In genomic region chr7:102119925-102120324, GRCh38 we compare ENCODE assay signal across 34 cellular contexts.
DNase-seq lines count a peak whose midpoint lies in the region; ATAC-seq, FAIRE-seq and TF ChIP-seq lines count a peak whose summit lies in the region.
"Had no signal": no experiment of that assay in that cellular context is flagged by ENCODE, and none has a peak within 500 bp of the region (broad histone marks: within the 10 kb centered on the region; RNA-seq: fewer than 3 reads in every experiment).

No MANE protein-coding gene starts in this region.

- TF ChIP-seq POLR2A in spleen (IDR thresholded peaks at IDR 0.05), result no peak

- H2AK5ac ChIP-seq in mesenchymal stem cell (ENCODE audit: low read length, severe bottlenecking), result no peak overlapping the region

- no peak overlapping the region for H2BK120ac ChIP-seq in mesenchymal stem cell (ENCODE audit: low read depth, low read length)

- intact Hi-C loops in spleen (cut with DNase I; ENCODE audit: low total_unique reads), result no loop called here

- H3K27me3 Mint-ChIP-seq in GM23338 (ENCODE audit: insufficient read depth, low read depth, poor library complexity), result peaks cover 3% of the 10 kb centered on the region
- H3K27me3 Mint-ChIP-seq in brain, result no peaks in the 10 kb centered on the region
- H3K27me3 Mint-ChIP-seq: activated CD4-positive, alpha-beta T cell treated with anti-CD3 and anti-CD28 coated beads, Interleukin-2, amount 10 ng/mL, durations not matched to agents 7 days and 5 days; activated naive CD8-positive, alpha-beta T cell treated with anti-CD3 and anti-CD28 coated beads, Interleukin-2, amount 10 ng/mL, durations not matched to agents 7 days and 5 days; activated T-cell treated with anti-CD3 and anti-CD28 coated beads, Interleukin-2, amount 50 U/mL, for 24 hours; central memory CD8-positive, alpha-beta T cell; stimulated activated naive CD8-positive, alpha-beta T cell treated with anti-CD3 and anti-CD28 coated beads, Interleukin-15, Interleukin-2, amounts not matched to agents 100 ng/mL and 50 ng/mL, for 24 hours had no signal

- H3K4me1 ChIP-seq in GM23338 (ENCODE audit: insufficient read depth) (peaks cover 13% of the 10 kb centered on the region), mesenchymal stem cell (ENCODE audit: control insufficient read depth, insufficient read depth, low read depth, low read length) (peaks cover 19% of the 10 kb centered on the region), spleen (peaks cover 10 to 29% (median 17%) of the 10 kb centered on the region in 6 donors)
- H3K4me1 ChIP-seq: foreskin keratinocyte had no signal

- H3K23ac ChIP-seq in mesenchymal stem cell (ENCODE audit: low read length in 2 of 2), result no peak overlapping the region

- H2BK12ac ChIP-seq in mesenchymal stem cell (ENCODE audit: low read length in 2 of 2), result no peak overlapping the region

- no peak overlapping the region for H2BK5ac ChIP-seq in mesenchymal stem cell (ENCODE audit: low read depth, low read length, poor library complexity, severe bottlenecking)

- H3K79me2 ChIP-seq in GM23338 (replicated peaks; ENCODE audit: insufficient read depth), result peaks cover 5% of the 10 kb centered on the region; the same call in 1 of the 2 replicates

- H2AFZ ChIP-seq in GM23338, result no peak overlapping the region
- H2AFZ ChIP-seq in mesenchymal stem cell (ENCODE audit: low read depth, low read length), result no peak overlapping the region

- H3K18ac ChIP-seq in mesenchymal stem cell (ENCODE audit: low read depth in 1 of 2, low read length in 2 of 2), result no peak overlapping the region

- no peak overlapping the region for H3K14ac ChIP-seq in mesenchymal stem cell (ENCODE audit: low read length in 2 of 2)

- H3K9me3 Mint-ChIP-seq in GM23338 (no peaks in the 10 kb centered on the region; the same call in 2 of the 3 replicates), brain (peaks cover 0 to 6% (median 0%) of the 10 kb centered on the region in 5 experiments)
- H3K9me3 Mint-ChIP-seq: activated CD4-positive, alpha-beta T cell treated with anti-CD3 and anti-CD28 coated beads, Interleukin-2, amount 10 ng/mL, durations not matched to agents 7 days and 5 days; activated naive CD8-positive, alpha-beta T cell treated with anti-CD3 and anti-CD28 coated beads, Interleukin-2, amount 10 ng/mL, durations not matched to agents 7 days and 5 days; activated T-cell treated with anti-CD3 and anti-CD28 coated beads, Interleukin-2, amount 50 U/mL, for 24 hours; CD8-positive, alpha-beta T cell; central memory CD8-positive, alpha-beta T cell; stimulated activated naive CD8-positive, alpha-beta T cell treated with anti-CD3 and anti-CD28 coated beads, Interleukin-15, Interleukin-2, amounts not matched to agents 100 ng/mL and 50 ng/mL, for 24 hours had no signal

- H3K36me3 ChIP-seq in GM23338 (ENCODE audit: insufficient read depth) (peaks cover 5% of the 10 kb centered on the region; the same call in 1 of the 2 replicates), mesenchymal stem cell (ENCODE audit: control insufficient read depth in 1 of 2, insufficient read depth in 2 of 2, low read depth in 1 of 2, low read length in 2 of 2) (peaks cover 18 to 23% of the 10 kb centered on the region in 2 experiments), spleen (peaks cover 0 to 75% (median 28%) of the 10 kb centered on the region in 6 donors)
- H3K36me3 ChIP-seq: thyroid gland had no signal

- 95% methylated on average over 7 of the region's 7 CpGs for WGBS in mesenchymal stem cell
- 89 to 98% (median 96%) methylated on average over 7 of the region's 7 CpGs for WGBS in spleen, 5 donors

- FAIRE-seq in D721Med (lab: Jason Lieb, UNC), result no peak
- FAIRE-seq: endometrium, GM12892, pancreas, small intestine had no signal

- peak overlapping the region; percentile 65 for H4K8ac ChIP-seq in mesenchymal stem cell (ENCODE audit: low read length)

- H3K4me1 Mint-ChIP-seq in GM23338, result peaks cover 27% of the 10 kb centered on the region
- peaks cover 39% of the 10 kb centered on the region for H3K4me1 Mint-ChIP-seq in brain
- H3K4me1 Mint-ChIP-seq: central memory CD8-positive, alpha-beta T cell had no signal

- H3K4me3 ChIP-seq in GM23338 (no peak overlapping the region), mesenchymal stem cell (ENCODE audit: insufficient read depth in 1 of 2, low read depth in 1 of 2, low read length in 2 of 2) (no peak overlapping the region), spleen (no peak overlapping the region)
- H3K4me3 ChIP-seq: ascending aorta, esophagus squamous epithelium, lower lobe of right lung, pancreas, thyroid gland had no signal

- no peak overlapping the region for H4K91ac ChIP-seq in mesenchymal stem cell (ENCODE audit: low read length)

- H3K4ac ChIP-seq in mesenchymal stem cell (ENCODE audit: low read depth in 1 of 2, low read length in 2 of 2), result no peak overlapping the region

- no peak overlapping the region for H3K4me2 ChIP-seq in GM23338
- H3K4me2 ChIP-seq in mesenchymal stem cell (ENCODE audit: low read length, poor library complexity, severe bottlenecking), result no peak overlapping the region

- H3K27ac Mint-ChIP-seq in GM23338 (peak overlapping the region; percentile 75; the same call in 1 of the 2 replicates), brain (peak overlapping the region in 3 of 5 experiments; percentile 67 to 82 (median 72))
- H3K27ac Mint-ChIP-seq: activated CD4-positive, alpha-beta T cell treated with anti-CD3 and anti-CD28 coated beads, Interleukin-2, amount 10 ng/mL, durations not matched to agents 7 days and 5 days; activated naive CD8-positive, alpha-beta T cell treated with anti-CD3 and anti-CD28 coated beads, Interleukin-2, amount 10 ng/mL, durations not matched to agents 7 days and 5 days; activated T-cell treated with anti-CD3 and anti-CD28 coated beads, Interleukin-2, amount 50 U/mL, for 24 hours; CD8-positive, alpha-beta T cell; stimulated activated naive CD8-positive, alpha-beta T cell treated with anti-CD3 and anti-CD28 coated beads, Interleukin-15, Interleukin-2, amounts not matched to agents 100 ng/mL and 50 ng/mL, for 24 hours had no signal

- no peak overlapping the region for H3K9ac ChIP-seq in mesenchymal stem cell (ENCODE audit: low read length)

- peaks cover 22% of the 10 kb centered on the region for H3K36me3 Mint-ChIP-seq in GM23338 (ENCODE audit: low read depth)
- peaks cover 51% of the 10 kb centered on the region for H3K36me3 Mint-ChIP-seq in brain

- H4K20me1 ChIP-seq in GM23338 (replicated peaks; ENCODE audit: insufficient read depth), result no peaks in the 10 kb centered on the region

- H3K27me3 ChIP-seq in GM23338 (ENCODE audit: insufficient read depth) (no peaks in the 10 kb centered on the region), mesenchymal stem cell (ENCODE audit: control insufficient read depth in 1 of 2, insufficient read depth in 1 of 2, low read length in 2 of 2) (no peaks in the 10 kb centered on the region), spleen (replicated peaks in 1 of 7) (no peaks in the 10 kb centered on the region)
- H3K27me3 ChIP-seq: ascending aorta, BE2C, esophagus squamous epithelium, foreskin keratinocyte, pancreas, thyroid gland had no signal

- no peaks in the 10 kb centered on the region for H3K9me2 ChIP-seq in GM23338 (ENCODE audit: insufficient read depth)

- no peak for DNase-seq in GM23338 (ENCODE audit: low spot score)
- DNase-seq in mesenchymal stem cell, result no peak
- DNase-seq in spleen, result peak; percentile 20
- DNase-seq in NCI-H1092 (lab: John Stamatoyannopoulos, UW), result no peak
- DNase-seq in stimulated activated CD8-positive, alpha-beta memory T cell treated with anti-CD3 and anti-CD28 coated beads, Interleukin-4, amount 100 ng/mL, for 48 hours, result no peak
- DNase-seq in D721Med (ENCODE audit: insufficient read length, low spot score), result no peak
- DNase-seq: ACHN; activated CD4-positive, alpha-beta T cell treated with anti-CD3 and anti-CD28 coated beads, Interleukin-2, amount 10 ng/mL, durations not matched to agents 7 days and 5 days; activated effector memory CD4-positive, alpha-beta T cell treated with anti-CD3 and anti-CD28 coated beads, Interleukin-2, amount 50 U/mL, for 16 hours; activated naive CD8-positive, alpha-beta T cell treated with anti-CD3 and anti-CD28 coated beads, Interleukin-2, amount 10 ng/mL, durations not matched to agents 7 days and 5 days; activated T-cell treated with anti-CD3 and anti-CD28 coated beads, Interleukin-2, amount 50 U/mL, for 24 hours; CD8-positive, alpha-beta T cell; dermis blood vessel endothelial cell; DMS 273 treated with DMSO at 0.1 percent for 48 hours; esophagus squamous epithelium; foreskin keratinocyte; lower lobe of right lung; MV-4-11; NCI-H1436 treated with DMSO at 0.1 percent for 48 hours; NCI-H226; pancreas; small intestine; stimulated activated CD4-positive, alpha-beta T cell treated with anti-CD3 and anti-CD28 coated beads, Interleukin-1b, Interleukin-23, amount 100 ng/mL, for 48 hours; T1000; thyroid gland had no signal

- H3K4me3 Mint-ChIP-seq in GM23338, result no peak overlapping the region
- no peak overlapping the region for H3K4me3 Mint-ChIP-seq in brain
- H3K4me3 Mint-ChIP-seq: activated CD4-positive, alpha-beta T cell treated with anti-CD3 and anti-CD28 coated beads, Interleukin-2, amount 10 ng/mL, durations not matched to agents 7 days and 5 days; activated naive CD8-positive, alpha-beta T cell treated with anti-CD3 and anti-CD28 coated beads, Interleukin-2, amount 10 ng/mL, durations not matched to agents 7 days and 5 days; activated T-cell treated with anti-CD3 and anti-CD28 coated beads, Interleukin-2, amount 50 U/mL, for 24 hours; CD8-positive, alpha-beta T cell; central memory CD8-positive, alpha-beta T cell; stimulated activated naive CD8-positive, alpha-beta T cell treated with anti-CD3 and anti-CD28 coated beads, Interleukin-15, Interleukin-2, amounts not matched to agents 100 ng/mL and 50 ng/mL, for 24 hours had no signal

- no peaks in the 10 kb centered on the region for H3K9me3 ChIP-seq in mesenchymal stem cell (ENCODE audit: control insufficient read depth, low read length)
- H3K9me3 ChIP-seq in spleen, result no peaks in the 10 kb centered on the region
- H3K9me3 ChIP-seq: ascending aorta, BE2C, esophagus squamous epithelium, lower lobe of right lung, pancreas, thyroid gland had no signal

- ATAC-seq in GM23338, result no peak
- no peak for ATAC-seq in HG03520 (IDR thresholded peaks at IDR 0.05; ENCODE audit: unreplicated experiment)
- ATAC-seq: CD8-positive, alpha-beta T cell; foreskin keratinocyte; lower lobe of right lung; Panc1 had no signal

- H3K79me1 ChIP-seq in mesenchymal stem cell (replicated peaks; ENCODE audit: low read length, poor library complexity, severe bottlenecking), result peaks cover 12% of the 10 kb centered on the region

- no peak overlapping the region for H2BK15ac ChIP-seq in mesenchymal stem cell (ENCODE audit: low read depth, poor library complexity, severe bottlenecking)

- H3K27ac ChIP-seq in GM23338 (ENCODE audit: low read depth) (0 out of 2 replicates have a peak overlapping the region, but pooled peaks have one; percentile 45), mesenchymal stem cell (ENCODE audit: low read length, poor library complexity, severe bottlenecking) (no peak overlapping the region), spleen (no peak overlapping the region)
- H3K27ac ChIP-seq: ascending aorta, esophagus squamous epithelium, foreskin keratinocyte, lower lobe of right lung had no signal

- no peaks in the 10 kb centered on the region for H3F3A ChIP-seq in GM23338 (replicated peaks; ENCODE audit: low read depth)

- TF ChIP-seq CTCF in GM23338 (conservative IDR thresholded peaks at IDR 0.05; ENCODE audit: low read depth in 2 of 2), result no peak
- TF ChIP-seq CTCF in brain (conservative IDR thresholded peaks at IDR 0.05), result no peak
- TF ChIP-seq CTCF in spleen (IDR thresholded peaks at IDR 0.05 in 8 of 11, conservative IDR thresholded peaks at IDR 0.05 in 3 of 11), result no peak
- TF ChIP-seq CTCF in D721Med (IDR thresholded peaks at IDR 0.05; ENCODE audit: insufficient read depth, missing control alignments), result no peak
